ENCODE assay signal across 19 cellular contexts in the genomic region with DNA sequence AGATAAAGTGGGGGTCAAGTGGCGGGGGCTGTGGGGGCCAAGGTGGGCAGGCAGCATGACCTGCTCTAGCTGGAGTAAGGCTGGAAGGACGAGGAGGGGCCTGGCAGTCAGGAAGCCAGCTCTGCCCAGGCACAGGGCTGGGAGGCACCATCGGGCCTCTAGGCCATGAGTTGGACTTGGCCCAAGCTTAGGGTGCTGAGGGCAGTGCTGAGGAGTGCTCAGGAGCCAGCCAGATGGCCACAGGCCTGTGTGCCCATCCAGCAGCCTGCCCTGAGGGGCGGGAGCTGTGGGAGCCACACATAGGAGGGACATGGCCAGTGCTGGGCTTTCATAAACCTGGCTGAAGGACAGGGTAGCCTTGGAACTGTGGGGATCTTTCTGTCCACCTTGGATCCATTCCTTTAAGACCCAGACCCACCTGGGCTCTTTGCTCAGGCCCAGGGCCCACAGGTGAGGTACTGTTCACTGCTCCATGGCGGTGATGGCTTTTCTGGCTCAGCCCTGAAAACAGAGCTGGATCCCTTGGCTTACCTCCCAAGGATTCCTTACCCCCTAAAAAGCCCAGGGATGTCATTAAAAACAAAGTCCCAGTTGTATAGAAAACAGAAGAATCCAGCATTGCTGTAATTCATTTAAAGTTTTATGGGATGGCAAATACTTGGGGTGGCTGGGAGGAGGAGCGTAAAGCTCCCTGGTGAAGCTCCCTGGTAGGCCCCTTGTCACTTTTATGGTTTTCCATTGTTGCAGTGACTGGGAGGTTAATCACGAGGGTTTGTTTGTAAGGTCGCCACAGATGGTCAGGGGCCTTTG.
DNase-seq lines count a peak whose midpoint lies in the region; ATAC-seq, FAIRE-seq and TF ChIP-seq lines count a peak whose summit lies in the region.
"Had no signal": no experiment of that assay in that cellular context is flagged by ENCODE, and none has a peak within 500 bp of the region (broad histone marks: within the 10 kb centered on the region; RNA-seq: fewer than 3 reads in every experiment).

No MANE protein-coding gene starts in this region.

- H3K27me3 Mint-ChIP-seq in nephron (ENCODE audit: low read depth) = peaks cover 4% of the 10 kb centered on the region
- no peaks in the 10 kb centered on the region for H3K27me3 Mint-ChIP-seq in CD8-positive, alpha-beta T cell (ENCODE audit: low read depth)
- H3K27me3 Mint-ChIP-seq: CD4-positive, alpha-beta T cell had no signal

- H3K36me3 ChIP-seq in bronchial epithelial cell (ENCODE audit: control insufficient read depth, insufficient read depth, low read length) = peaks cover 2% of the 10 kb centered on the region
- H3K36me3 ChIP-seq in CD8-positive, alpha-beta T cell (ENCODE audit: insufficient read depth, low read length) = no peaks in the 10 kb centered on the region

- no peak overlapping the region for H3K4me3 Mint-ChIP-seq in nephron
- no peak overlapping the region for H3K4me3 Mint-ChIP-seq in CD8-positive, alpha-beta T cell
- H3K4me3 Mint-ChIP-seq: CD4-positive, alpha-beta T cell had no signal

- H3K9me3 Mint-ChIP-seq in nephron = no peaks in the 10 kb centered on the region
- no peaks in the 10 kb centered on the region for H3K9me3 Mint-ChIP-seq in CD8-positive, alpha-beta T cell
- H3K9me3 Mint-ChIP-seq: CD4-positive, alpha-beta T cell had no signal

- peaks cover 10% of the 10 kb centered on the region for H3K4me1 Mint-ChIP-seq in nephron
- H3K4me1 Mint-ChIP-seq in CD8-positive, alpha-beta T cell (ENCODE audit: low read depth) = peaks cover 21% of the 10 kb centered on the region

- no peaks in the 10 kb centered on the region for H3K27me3 ChIP-seq in bronchial epithelial cell (ENCODE audit: control insufficient read depth, insufficient read depth, low read length)
- no peaks in the 10 kb centered on the region for H3K27me3 ChIP-seq in CD8-positive, alpha-beta T cell (ENCODE audit: insufficient read depth, low read length)

- H3K36me3 Mint-ChIP-seq in nephron (ENCODE audit: low read depth) = no peaks in the 10 kb centered on the region
- peaks cover 18% of the 10 kb centered on the region for H3K36me3 Mint-ChIP-seq in CD8-positive, alpha-beta T cell

- peak overlapping the region; percentile 39 for H3K27ac ChIP-seq in 22Rv1
- peak overlapping the region; percentile 18 for H3K27ac ChIP-seq in C4-2B
- no peak overlapping the region for H3K27ac ChIP-seq in CD8-positive, alpha-beta T cell (ENCODE audit: low read depth, low read length)
- H3K27ac ChIP-seq: KMS-11 had no signal

- CTCF ChIA-PET in CD8-positive, alpha-beta T cell (lab: Charles Lee) = interaction anchor here (1.3 kb wide), 1 partner anchor 22 kb away, joined by 3 read pairs; no protein-coding TSS in a partner anchor

- DNase-seq in bronchial epithelial cell (ENCODE audit: low read depth) = no peak
- no peak for DNase-seq in CD8-positive, alpha-beta T cell
- DNase-seq: ACHN; AML-193; CD4-positive, alpha-beta T cell; DND-41; GDM1; GOT3; NCI-H1092; SHP77 had no signal

- POLR2A ChIA-PET in CD8-positive, alpha-beta T cell (lab: Charles Lee) = no interaction called here

- TF ChIP-seq CTCF in 22Rv1 (IDR thresholded peaks at IDR 0.05) = no peak
- TF ChIP-seq CTCF in C4-2B (conservative IDR thresholded peaks at IDR 0.05) = no peak
- no peak for TF ChIP-seq CTCF in bronchial epithelial cell (IDR thresholded peaks at IDR 0.05; ENCODE audit: insufficient read depth, low read length, severe bottlenecking)
- no peak for TF ChIP-seq CTCF in nephron (IDR thresholded peaks at IDR 0.05; ENCODE audit: unreplicated experiment in 3 of 3)
- no peak for TF ChIP-seq CTCF in CD8-positive, alpha-beta T cell (IDR thresholded peaks at IDR 0.05)

- peaks cover 8% of the 10 kb centered on the region for H3K4me1 ChIP-seq in CD8-positive, alpha-beta T cell (ENCODE audit: insufficient read depth, low read length)

- peak overlapping the region in 2 of 3 experiments; percentile 32 to 41 for H3K27ac Mint-ChIP-seq in nephron
- H3K27ac Mint-ChIP-seq in CD8-positive, alpha-beta T cell = no peak overlapping the region
- H3K27ac Mint-ChIP-seq: CD4-positive, alpha-beta T cell had no signal

- H3K9me3 ChIP-seq in CD8-positive, alpha-beta T cell (ENCODE audit: low read length) = no peaks in the 10 kb centered on the region

- ATAC-seq in HG02852 (IDR thresholded peaks at IDR 0.05; ENCODE audit: unreplicated experiment) (no peak), HG03442 (IDR thresholded peaks at IDR 0.05; ENCODE audit: unreplicated experiment) (no peak), GM21786 (IDR thresholded peaks at IDR 0.05; ENCODE audit: unreplicated experiment) (no peak)
- no peak for ATAC-seq in CD8-positive, alpha-beta T cell

- intact Hi-C loops in CD8-positive, alpha-beta T cell (cut with DNase I, micrococcal nuclease) = no loop called here

- peak; percentile 80 for FAIRE-seq in bronchial epithelial cell (lab: Jason Lieb, UNC)
- FAIRE-seq: D721Med, GM12891 had no signal

- H3K4me3 ChIP-seq in bronchial epithelial cell (ENCODE audit: low read depth, low read length) = no peak overlapping the region
- H3K4me3 ChIP-seq in CD8-positive, alpha-beta T cell (ENCODE audit: low read depth, low read length) = no peak overlapping the region
